ENCODE assay signal across 27 cellular contexts in genomic region chr11:75443043-75443442, GRCh38. TPM values are rescaled to one million over a fixed set of nuclear protein-coding genes. Genes with fewer than 3 reads are reported as not detected.
"Had no signal": no experiment of that assay in that cellular context is flagged by ENCODE, and none has a peak within 500 bp of the region (broad histone marks: within the 10 kb centered on the region; RNA-seq: fewer than 3 reads in every experiment).

No MANE protein-coding gene starts in this region.

- ATAC-seq: naive thymus-derived CD8-positive, alpha-beta T cell; natural killer cell treated with Interleukin-12 subunit alpha and Interleukin-12 subunit beta and Interleukin-15 and Interleukin-18, amount 100 ng/mL, for 72 hours; right lobe of liver; stimulated activated effector memory CD8-positive, alpha-beta T cell treated with anti-CD3 and anti-CD28 coated beads, Interleukin-12 subunit alpha, Interleukin-12 subunit beta, amount 100 ng/mL, for 72 hours; stimulated activated naive B cell treated with anti-CD40 and anti-IgM and Interleukin-4, amounts not matched to agents 10 μg/mL and 1 μg/mL and 100 μg/mL, for 72 hours had no signal

- H3K27me3 ChIP-seq: ovary, right atrium auricular region, right lobe of liver, sigmoid colon, thyroid gland, tibial nerve, upper lobe of left lung, vagina had no signal

- H3K27ac ChIP-seq: ovary, parathyroid adenoma, prostate gland, right atrium auricular region, right lobe of liver, sigmoid colon, stomach, thoracic aorta, thyroid gland, tibial nerve, upper lobe of left lung, vagina had no signal

- DNase-seq: naive B cell; naive thymus-derived CD8-positive, alpha-beta T cell; occipital lobe; ovary; posterior cingulate gyrus; retina; right lobe of liver; sigmoid colon; small intestine; stimulated activated CD4-positive, alpha-beta T cell treated with anti-CD3 and anti-CD28 coated beads, Interleukin-15, amount 100 ng/mL, for 24 hours; stimulated activated CD4-positive, alpha-beta T cell treated with anti-CD3 and anti-CD28 coated beads, Interleukin-2, amount 100 ng/mL, for 24 hours; stimulated activated CD4-positive, alpha-beta T cell treated with anti-CD3 and anti-CD28 coated beads, Interleukin-2, amount 100 ng/mL, for 48 hours; stimulated activated CD4-positive, alpha-beta T cell treated with anti-CD3 and anti-CD28 coated beads, Interleukin-4, amount 100 ng/mL, for 24 hours; stimulated activated naive B cell treated with anti-CD40 and anti-IgM and Interleukin-4, amounts not matched to agents 10 μg/mL and 1 μg/mL and 100 μg/mL, for 72 hours; stimulated activated naive CD4-positive, alpha-beta T cell treated with Interleukin-2 at 50 U/mL for 16 hours; thyroid gland; trophoblast cell; upper lobe of left lung had no signal

- H3K36me3 ChIP-seq: ovary, prostate gland, right atrium auricular region, right lobe of liver, sigmoid colon, stomach, thoracic aorta, thyroid gland, vagina had no signal

- H3K4me3 ChIP-seq: ovary, prostate gland, right atrium auricular region, right lobe of liver, sigmoid colon, stomach, thoracic aorta, thyroid gland, tibial nerve, upper lobe of left lung, vagina had no signal

- H3K9me3 ChIP-seq: ovary, prostate gland, right atrium auricular region, right lobe of liver, sigmoid colon, stomach, thoracic aorta, thyroid gland, tibial nerve, upper lobe of left lung, vagina had no signal

- H3K4me1 ChIP-seq: parathyroid adenoma, prostate gland, right atrium auricular region, right lobe of liver, sigmoid colon, thyroid gland, vagina had no signal

RNA-seq across cellular contexts. Expression of gene KLHL35, which starts 10.0 kb away (rescaled TPM):
- total RNA-seq: vagina had no signal
